In genomic region chr2:18551623-18552022, GRCh38 we compare ENCODE assay signal across 17 cellular contexts. TPM values are rescaled to one million over a fixed set of nuclear protein-coding genes. Genes with fewer than 3 reads are reported as not detected.
"Had no signal": no experiment of that assay in that cellular context is flagged by ENCODE, and none has a peak within 500 bp of the region (broad histone marks: within the 10 kb centered on the region; RNA-seq: fewer than 3 reads in every experiment).

No MANE protein-coding gene starts in this region.

- DNase-seq: activated CD4-positive, alpha-beta T cell treated with anti-CD3 and anti-CD28 coated beads, Interleukin-2, amount 10 ng/mL, durations not matched to agents 7 days and 5 days; activated CD4-positive, CD25-positive, alpha-beta regulatory T cell; activated CD8-positive, alpha-beta memory T cell treated with anti-CD3 and anti-CD28 coated beads for 24 hours; activated naive CD4-positive, alpha-beta T cell treated with anti-CD3 and anti-CD28 coated beads, Interleukin-2, amount 10 ng/mL, durations not matched to agents 7 days and 5 days; adrenal gland; cortex of kidney; effector CD8-positive, alpha-beta T cell; glutamatergic neuron; left colon; mammary epithelial cell; stimulated activated CD4-positive, alpha-beta T cell treated with anti-CD3 and anti-CD28 coated beads, Interleukin-12 subunit alpha, Interleukin-12 subunit beta, amount 100 ng/mL, for 4 hours; stimulated activated naive CD4-positive, alpha-beta T cell had no signal

- H3K9me3 ChIP-seq: adrenal gland, prostate gland had no signal

- H3K27ac ChIP-seq: adrenal gland, prostate gland had no signal

- H3K27me3 ChIP-seq: adrenal gland had no signal

- H3K4me3 ChIP-seq: adrenal gland, prostate gland had no signal

- H3K36me3 ChIP-seq: prostate gland had no signal

- ATAC-seq: left colon; natural killer cell treated with Interleukin-12 subunit alpha and Interleukin-12 subunit beta and Interleukin-15 and Interleukin-18, amount 100 ng/mL, for 72 hours had no signal

RNA-seq across cellular contexts. Expression of gene NT5C1B, which starts 37.7 kb away (rescaled TPM):
- total RNA-seq: activated CD4-positive, alpha-beta T cell treated with anti-CD3 and anti-CD28 coated beads, Interleukin-2, amount 10 ng/mL, durations not matched to agents 7 days and 5 days; adrenal gland; left colon; mucosa of gallbladder; natural killer cell treated with Interleukin-12 subunit alpha and Interleukin-12 subunit beta and Interleukin-15 and Interleukin-18, amount 100 ng/mL, for 72 hours; omental fat pad; T-helper 2 cell treated with Interferon-gamma antibody and Interleukin-4, amounts not matched to agents 100 ng/mL and 5 ng/mL, for 36 hours had no signal
